In genomic region chr2:23591111-23591510, GRCh38 we compare ENCODE assay signal across 13 cellular contexts.
"Had no signal": no experiment of that assay in that cellular context is flagged by ENCODE, and none has a peak within 500 bp of the region (broad histone marks: within the 10 kb centered on the region; RNA-seq: fewer than 3 reads in every experiment).

No MANE protein-coding gene starts in this region.

- DNase-seq: activated CD4-positive, alpha-beta T cell treated with anti-CD3 and anti-CD28 coated beads, Interleukin-2, amount 50 U/mL, for 1 hour; activated CD4-positive, CD25-positive, alpha-beta regulatory T cell; activated naive CD4-positive, alpha-beta T cell treated with anti-CD3 and anti-CD28 coated beads, Interleukin-2, amount 50 U/mL, for 16 hours; adrenal gland; erythroblast; left lung; nucleus accumbens; stimulated activated CD4-positive, alpha-beta T cell treated with anti-CD3 and anti-CD28 coated beads, Interleukin-2, amount 100 ng/mL, for 48 hours; stimulated activated naive CD8-positive, alpha-beta T cell treated with anti-CD3 and anti-CD28 coated beads, Interleukin-15, Interleukin-2, amounts not matched to agents 100 U/mL and 50 U/mL, for 24 hours; testis had no signal

- ATAC-seq: left lung; stimulated activated naive CD8-positive, alpha-beta T cell treated with anti-CD3 and anti-CD28 coated beads, Interleukin-15, Interleukin-2, amounts not matched to agents 100 U/mL and 50 U/mL, for 24 hours had no signal

- H3K4me1 Mint-ChIP-seq: central memory CD8-positive, alpha-beta T cell had no signal

- H3K4me1 ChIP-seq: left lung had no signal

- H3K27ac Mint-ChIP-seq: dendritic cell treated with granulocyte-macrophage colony-stimulating factor and Interleukin-4, amounts not matched to agents 40 ng/mL and 50 ng/mL, for 4 days; mesothelial cell of epicardium had no signal

- H3K36me3 Mint-ChIP-seq: mesothelial cell of epicardium had no signal

- H3K27ac ChIP-seq: adrenal gland, left lung, testis had no signal

- H3K9me3 Mint-ChIP-seq: central memory CD8-positive, alpha-beta T cell; dendritic cell treated with granulocyte-macrophage colony-stimulating factor and Interleukin-4, amounts not matched to agents 40 ng/mL and 50 ng/mL, for 4 days; mesothelial cell of epicardium had no signal

- H3K9me3 ChIP-seq: adrenal gland, left lung, testis had no signal

- H3K4me3 ChIP-seq: adrenal gland, left lung, testis had no signal

- H3K27me3 ChIP-seq: adrenal gland, testis had no signal

- H3K4me3 Mint-ChIP-seq: central memory CD8-positive, alpha-beta T cell; dendritic cell treated with granulocyte-macrophage colony-stimulating factor and Interleukin-4, amounts not matched to agents 40 ng/mL and 50 ng/mL, for 4 days; mesothelial cell of epicardium had no signal

- H3K36me3 ChIP-seq: adrenal gland, left lung had no signal
